Comparison of ENCODE assay signal across 1 cellular context in the genomic region with DNA sequence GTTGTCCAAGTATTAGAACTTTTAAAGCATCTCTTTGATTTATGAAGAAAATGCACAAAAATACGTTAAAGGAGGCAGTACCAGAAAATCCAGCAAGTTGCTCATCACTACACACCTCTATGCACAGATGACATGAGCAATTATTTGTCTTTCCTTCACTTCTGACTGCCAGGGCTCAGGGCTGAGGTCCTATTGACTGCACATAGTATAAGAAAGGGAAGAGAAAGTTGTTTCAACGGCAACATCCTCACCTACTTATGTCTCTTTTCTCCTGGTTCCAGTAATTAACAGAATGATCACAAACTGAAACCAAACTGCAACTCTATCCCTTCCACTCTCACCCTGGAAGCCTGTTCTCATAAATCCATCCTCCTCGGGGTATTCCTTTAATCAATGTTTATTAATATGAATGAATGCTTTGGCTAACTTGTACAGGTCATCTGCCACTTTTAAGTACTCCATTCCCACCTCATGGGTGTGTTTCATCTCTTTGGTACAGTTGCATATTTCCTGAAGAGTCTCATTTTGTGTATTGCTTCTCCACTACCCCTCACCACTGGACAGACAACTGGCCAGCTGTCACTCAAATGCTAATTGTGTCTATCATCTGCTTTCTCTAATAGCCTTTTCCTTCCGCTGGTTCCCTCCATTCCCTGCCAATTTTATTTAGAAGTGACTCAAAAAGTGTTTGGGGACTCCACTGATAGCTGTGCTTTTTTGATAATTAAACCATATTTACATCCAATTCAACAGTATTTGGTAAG.
A peak's percentile ranks its signal among the peaks of the same experiment; 100 is the strongest.
TF ChIP-seq lines count a peak whose summit lies in the region.

No MANE protein-coding gene starts in this region.

TF ChIP-seq in GM12878, 131 proteins besides CTCF, POLR2A, EP300 and RAD21:
- TF ChIP-seq PKNOX1 (IDR thresholded peaks at IDR 0.05) = peak; percentile 86
- peak; percentile 30 to 35; a peak in 2 of 4 replicates for TF ChIP-seq IKZF2 (IDR thresholded peaks at IDR 0.05)
- TF ChIP-seq CREB1 (IDR thresholded peaks at IDR 0.05; ENCODE audit: low read depth) = 0 out of 2 replicates have a peak, but pooled peaks have one; percentile 17
- no peak for TF ChIP-seq PAX8 (IDR thresholded peaks at IDR 0.05)
- no peak for TF ChIP-seq MEF2A (IDR thresholded peaks at IDR 0.05; ENCODE audit: insufficient read depth, low read depth, low read length)
- no peak for TF ChIP-seq ZBED1 (IDR thresholded peaks at IDR 0.05; ENCODE audit: borderline replicate concordance)
- TF ChIP-seq, protein P1, sequence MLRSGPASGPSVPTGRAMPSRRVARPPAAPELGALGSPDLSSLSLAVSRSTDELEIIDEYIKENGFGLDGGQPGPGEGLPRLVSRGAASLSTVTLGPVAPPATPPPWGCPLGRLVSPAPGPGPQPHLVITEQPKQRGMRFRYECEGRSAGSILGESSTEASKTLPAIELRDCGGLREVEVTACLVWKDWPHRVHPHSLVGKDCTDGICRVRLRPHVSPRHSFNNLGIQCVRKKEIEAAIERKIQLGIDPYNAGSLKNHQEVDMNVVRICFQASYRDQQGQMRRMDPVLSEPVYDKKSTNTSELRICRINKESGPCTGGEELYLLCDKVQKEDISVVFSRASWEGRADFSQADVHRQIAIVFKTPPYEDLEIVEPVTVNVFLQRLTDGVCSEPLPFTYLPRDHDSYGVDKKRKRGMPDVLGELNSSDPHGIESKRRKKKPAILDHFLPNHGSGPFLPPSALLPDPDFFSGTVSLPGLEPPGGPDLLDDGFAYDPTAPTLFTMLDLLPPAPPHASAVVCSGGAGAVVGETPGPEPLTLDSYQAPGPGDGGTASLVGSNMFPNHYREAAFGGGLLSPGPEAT (IDR thresholded peaks at IDR 0.05; ENCODE audit: low read depth) = peak; percentile 28; the same call in 1 of the 2 replicates
- TF ChIP-seq, protein P2, sequence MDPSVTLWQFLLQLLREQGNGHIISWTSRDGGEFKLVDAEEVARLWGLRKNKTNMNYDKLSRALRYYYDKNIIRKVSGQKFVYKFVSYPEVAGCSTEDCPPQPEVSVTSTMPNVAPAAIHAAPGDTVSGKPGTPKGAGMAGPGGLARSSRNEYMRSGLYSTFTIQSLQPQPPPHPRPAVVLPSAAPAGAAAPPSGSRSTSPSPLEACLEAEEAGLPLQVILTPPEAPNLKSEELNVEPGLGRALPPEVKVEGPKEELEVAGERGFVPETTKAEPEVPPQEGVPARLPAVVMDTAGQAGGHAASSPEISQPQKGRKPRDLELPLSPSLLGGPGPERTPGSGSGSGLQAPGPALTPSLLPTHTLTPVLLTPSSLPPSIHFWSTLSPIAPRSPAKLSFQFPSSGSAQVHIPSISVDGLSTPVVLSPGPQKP (IDR thresholded peaks at IDR 0.05; ENCODE audit: low read depth, low read length) = no peak
- TF ChIP-seq POU2F2 (IDR thresholded peaks at IDR 0.05; ENCODE audit: borderline replicate concordance, low read depth, low read length) = no peak
- no peak for TF ChIP-seq ZNF207 (IDR thresholded peaks at IDR 0.05; ENCODE audit: borderline replicate concordance)
- TF ChIP-seq, protein P3, sequence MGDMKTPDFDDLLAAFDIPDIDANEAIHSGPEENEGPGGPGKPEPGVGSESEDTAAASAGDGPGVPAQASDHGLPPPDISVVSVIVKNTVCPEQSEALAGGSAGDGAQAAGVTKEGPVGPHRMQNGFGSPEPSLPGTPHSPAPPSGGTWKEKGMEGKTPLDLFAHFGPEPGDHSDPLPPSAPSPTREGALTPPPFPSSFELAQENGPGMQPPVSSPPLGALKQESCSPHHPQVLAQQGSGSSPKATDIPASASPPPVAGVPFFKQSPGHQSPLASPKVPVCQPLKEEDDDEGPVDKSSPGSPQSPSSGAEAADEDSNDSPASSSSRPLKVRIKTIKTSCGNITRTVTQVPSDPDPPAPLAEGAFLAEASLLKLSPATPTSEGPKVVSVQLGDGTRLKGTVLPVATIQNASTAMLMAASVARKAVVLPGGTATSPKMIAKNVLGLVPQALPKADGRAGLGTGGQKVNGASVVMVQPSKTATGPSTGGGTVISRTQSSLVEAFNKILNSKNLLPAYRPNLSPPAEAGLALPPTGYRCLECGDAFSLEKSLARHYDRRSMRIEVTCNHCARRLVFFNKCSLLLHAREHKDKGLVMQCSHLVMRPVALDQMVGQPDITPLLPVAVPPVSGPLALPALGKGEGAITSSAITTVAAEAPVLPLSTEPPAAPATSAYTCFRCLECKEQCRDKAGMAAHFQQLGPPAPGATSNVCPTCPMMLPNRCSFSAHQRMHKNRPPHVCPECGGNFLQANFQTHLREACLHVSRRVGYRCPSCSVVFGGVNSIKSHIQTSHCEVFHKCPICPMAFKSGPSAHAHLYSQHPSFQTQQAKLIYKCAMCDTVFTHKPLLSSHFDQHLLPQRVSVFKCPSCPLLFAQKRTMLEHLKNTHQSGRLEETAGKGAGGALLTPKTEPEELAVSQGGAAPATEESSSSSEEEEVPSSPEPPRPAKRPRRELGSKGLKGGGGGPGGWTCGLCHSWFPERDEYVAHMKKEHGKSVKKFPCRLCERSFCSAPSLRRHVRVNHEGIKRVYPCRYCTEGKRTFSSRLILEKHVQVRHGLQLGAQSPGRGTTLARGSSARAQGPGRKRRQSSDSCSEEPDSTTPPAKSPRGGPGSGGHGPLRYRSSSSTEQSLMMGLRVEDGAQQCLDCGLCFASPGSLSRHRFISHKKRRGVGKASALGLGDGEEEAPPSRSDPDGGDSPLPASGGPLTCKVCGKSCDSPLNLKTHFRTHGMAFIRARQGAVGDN (IDR thresholded peaks at IDR 0.05) = no peak
- peak; percentile 54; the same call in 1 of the 2 replicates for TF ChIP-seq PML (IDR thresholded peaks at IDR 0.05; ENCODE audit: low read length)
- TF ChIP-seq, protein P4, sequence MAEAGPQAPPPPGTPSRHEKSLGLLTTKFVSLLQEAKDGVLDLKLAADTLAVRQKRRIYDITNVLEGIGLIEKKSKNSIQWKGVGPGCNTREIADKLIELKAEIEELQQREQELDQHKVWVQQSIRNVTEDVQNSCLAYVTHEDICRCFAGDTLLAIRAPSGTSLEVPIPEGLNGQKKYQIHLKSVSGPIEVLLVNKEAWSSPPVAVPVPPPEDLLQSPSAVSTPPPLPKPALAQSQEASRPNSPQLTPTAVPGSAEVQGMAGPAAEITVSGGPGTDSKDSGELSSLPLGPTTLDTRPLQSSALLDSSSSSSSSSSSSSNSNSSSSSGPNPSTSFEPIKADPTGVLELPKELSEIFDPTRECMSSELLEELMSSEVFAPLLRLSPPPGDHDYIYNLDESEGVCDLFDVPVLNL (IDR thresholded peaks at IDR 0.05; ENCODE audit: low read depth, low read length) = no peak
- TF ChIP-seq EED (IDR thresholded peaks at IDR 0.05; ENCODE audit: low read depth) = peak; percentile 34; the same call in 1 of the 2 replicates
- TF ChIP-seq, protein P5, sequence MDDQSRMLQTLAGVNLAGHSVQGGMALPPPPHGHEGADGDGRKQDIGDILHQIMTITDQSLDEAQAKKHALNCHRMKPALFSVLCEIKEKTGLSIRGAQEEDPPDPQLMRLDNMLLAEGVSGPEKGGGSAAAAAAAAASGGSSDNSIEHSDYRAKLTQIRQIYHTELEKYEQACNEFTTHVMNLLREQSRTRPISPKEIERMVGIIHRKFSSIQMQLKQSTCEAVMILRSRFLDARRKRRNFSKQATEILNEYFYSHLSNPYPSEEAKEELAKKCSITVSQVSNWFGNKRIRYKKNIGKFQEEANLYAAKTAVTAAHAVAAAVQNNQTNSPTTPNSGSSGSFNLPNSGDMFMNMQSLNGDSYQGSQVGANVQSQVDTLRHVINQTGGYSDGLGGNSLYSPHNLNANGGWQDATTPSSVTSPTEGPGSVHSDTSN (IDR thresholded peaks at IDR 0.05; ENCODE audit: insufficient replicate concordance, low read depth, low read length) = peak; percentile 50
